ENCODE assay signal across 9 cellular contexts in the genomic region with DNA sequence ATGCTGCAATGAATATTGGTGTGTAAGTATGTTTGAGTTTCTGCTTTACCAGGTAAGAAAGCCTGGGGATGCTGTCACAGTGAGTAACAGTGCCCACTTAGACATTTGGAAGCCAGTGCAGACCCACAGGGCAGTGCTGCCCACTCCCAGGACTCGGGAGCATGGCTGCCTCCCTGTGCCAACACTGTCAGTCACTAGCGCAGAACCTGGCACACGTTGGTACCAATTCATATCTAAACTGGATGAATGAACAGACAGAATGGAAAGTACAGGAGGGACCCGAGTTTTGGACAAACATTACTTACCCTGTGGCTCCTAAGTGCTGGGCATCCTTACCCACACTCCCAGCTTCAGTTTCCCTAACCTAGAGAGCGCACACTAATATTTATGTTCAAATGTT. TPM values are rescaled to one million over a fixed set of nuclear protein-coding genes. Genes with fewer than 3 reads are reported as not detected.
A peak's percentile ranks its signal among the peaks of the same experiment; 100 is the strongest.
DNase-seq lines count a peak whose midpoint lies in the region; ATAC-seq and TF ChIP-seq lines count a peak whose summit lies in the region.
"Had no signal": no experiment of that assay in that cellular context is flagged by ENCODE, and none has a peak within 500 bp of the region (broad histone marks: within the 10 kb centered on the region; RNA-seq: fewer than 3 reads in every experiment).

No MANE protein-coding gene starts in this region.

- peak overlapping the region; percentile 68 for H2BK120ac ChIP-seq in neuronal stem cell (ENCODE audit: low read depth, low read length)

- H3K4me1 ChIP-seq in Peyer's patch: peaks cover 0 to 19% (median 2%) of the 10 kb centered on the region in 4 donors
- peaks cover 15% of the 10 kb centered on the region in 2 donors for H3K4me1 ChIP-seq in neuronal stem cell (ENCODE audit: control insufficient read depth in 2 of 2, insufficient read depth in 1 of 2, low read depth in 1 of 2, low read length in 2 of 2)

- no peak overlapping the region for H2BK12ac ChIP-seq in neuronal stem cell (ENCODE audit: low read length)

- H3K4me3 Mint-ChIP-seq in endothelial cell (ENCODE audit: unreplicated experiment): peak overlapping the region; percentile 60

- TF ChIP-seq POLR2A in Peyer's patch (IDR thresholded peaks at IDR 0.05): no peak

- H3K27ac Mint-ChIP-seq in endothelial cell (ENCODE audit: unreplicated experiment): no peak overlapping the region

- H3K27ac ChIP-seq in 22Rv1 (peak overlapping the region; percentile 86), Peyer's patch (peak overlapping the region; percentile 78 to 97 (median 93)), neuronal stem cell (replicated peaks; ENCODE audit: low read length) (no peak overlapping the region)

- H2AFZ ChIP-seq in neuronal stem cell (ENCODE audit: low read length): no peak overlapping the region

- DNase-seq in Peyer's patch: no peak
- DNase-seq in endothelial cell (ENCODE audit: low spot score): no peak
- DNase-seq in neuronal stem cell (ENCODE audit: low spot score): no peak
- DNase-seq in NCI-H226: no peak
- DNase-seq in activated gamma-delta T cell treated with Interleukin-2 at 50 U/mL for 16 hours: no peak
- DNase-seq: NCI-H526 treated with DMSO at 0.1 percent for 48 hours had no signal

- H2BK15ac ChIP-seq in neuronal stem cell (ENCODE audit: low read length): no peak overlapping the region

- TF ChIP-seq CTCF in 22Rv1 (IDR thresholded peaks at IDR 0.05) (no peak), Peyer's patch (IDR thresholded peaks at IDR 0.05) (no peak), endothelial cell (IDR thresholded peaks at IDR 0.05; ENCODE audit: unreplicated experiment) (no peak)

- no peak overlapping the region for H3K4me2 ChIP-seq in neuronal stem cell (ENCODE audit: insufficient read depth, low read length, poor library complexity, severe bottlenecking)

- no peak overlapping the region for H3K14ac ChIP-seq in neuronal stem cell (ENCODE audit: low read length)

- H4K8ac ChIP-seq in neuronal stem cell (ENCODE audit: low read depth, low read length): no peak overlapping the region

- ATAC-seq in GM18858 (IDR thresholded peaks at IDR 0.05; ENCODE audit: unreplicated experiment): no peak
- no peak for ATAC-seq in GM18868 (IDR thresholded peaks at IDR 0.05; ENCODE audit: unreplicated experiment)

- H2AK5ac ChIP-seq in neuronal stem cell (ENCODE audit: low read depth, low read length): no peak overlapping the region

- peaks cover 13% of the 10 kb centered on the region for H3K27me3 Mint-ChIP-seq in endothelial cell (ENCODE audit: unreplicated experiment)

- H4K91ac ChIP-seq in neuronal stem cell (ENCODE audit: low read depth, low read length, poor library complexity): no peak overlapping the region

- peaks cover 3% of the 10 kb centered on the region for H3K4me1 Mint-ChIP-seq in endothelial cell (ENCODE audit: unreplicated experiment)

- H3K27me3 ChIP-seq in Peyer's patch: no peaks in the 10 kb centered on the region
- peaks cover 26 to 89% (median 48%) of the 10 kb centered on the region in 3 experiments for H3K27me3 ChIP-seq in neuronal stem cell (ENCODE audit: control insufficient read depth in 3 of 3, insufficient read depth in 3 of 3, low read depth in 1 of 3, low read length in 3 of 3)

- peaks cover 3% of the 10 kb centered on the region for H3K36me3 Mint-ChIP-seq in endothelial cell (ENCODE audit: low read depth, unreplicated experiment)

- H3K23ac ChIP-seq in neuronal stem cell (ENCODE audit: low read depth, low read length, poor library complexity): no peak overlapping the region

- H3K9ac ChIP-seq in neuronal stem cell (ENCODE audit: low read depth, low read length, poor library complexity): no peak overlapping the region

- H3K36me3 ChIP-seq in Peyer's patch: no peaks in the 10 kb centered on the region
- no peaks in the 10 kb centered on the region for H3K36me3 ChIP-seq in neuronal stem cell (replicated peaks in 1 of 2; ENCODE audit: control insufficient read depth in 2 of 2, insufficient read depth in 2 of 2, low read length in 2 of 2)

- H3K4ac ChIP-seq in neuronal stem cell (ENCODE audit: low read length): no peak overlapping the region

- H3K79me1 ChIP-seq in neuronal stem cell (ENCODE audit: low read depth, low read length): no peaks in the 10 kb centered on the region

- H3K4me3 ChIP-seq in Peyer's patch (peak overlapping the region in 2 of 4 donors; percentile 74 to 90), neuronal stem cell (ENCODE audit: low read length in 2 of 2) (no peak overlapping the region)

- no CpG with 5 or more reads among the region's 5 CpGs for WGBS in neuronal stem cell (ENCODE audit: extremely low coverage in 2 of 2, insufficient read length in 2 of 2, insufficient replicate concordance in 1 of 2), 2 donors

- H2BK5ac ChIP-seq in neuronal stem cell (ENCODE audit: low read length): no peak overlapping the region

- no peaks in the 10 kb centered on the region for H3K9me3 Mint-ChIP-seq in endothelial cell (ENCODE audit: unreplicated experiment)

- H3K9me3 ChIP-seq in Peyer's patch (no peaks in the 10 kb centered on the region), neuronal stem cell (replicated peaks in 1 of 2; ENCODE audit: control insufficient read depth in 2 of 2, insufficient read depth in 1 of 2, low read depth in 1 of 2, low read length in 2 of 2) (no peaks in the 10 kb centered on the region)

- no peak overlapping the region for H3K18ac ChIP-seq in neuronal stem cell (ENCODE audit: low read length)

RNA-seq across cellular contexts. Expression of a gene that starts 1.6 kb away (rescaled TPM):
- total RNA-seq in Peyer's patch (10 to 100 TPM; 22.4 to 35.1 (median 30.3) TPM), endothelial cell (ENCODE audit: unreplicated experiment) (1.1 TPM)
- polyA plus RNA-seq in neuronal stem cell (2013, experiment 1 of 2): 0.17 TPM
- 0.33 TPM for polyA plus RNA-seq in neuronal stem cell (2013, experiment 2 of 2)

RNA-seq across cellular contexts. Expression of a gene that starts 18.1 kb away (rescaled TPM):
- 10 to 100 TPM in 3 of 4 donors, 1 to 10 TPM in 1; 4.4 to 14.9 (median 11.0) TPM for total RNA-seq in Peyer's patch
- 10.6 TPM for total RNA-seq in endothelial cell (ENCODE audit: unreplicated experiment)
- polyA plus RNA-seq in neuronal stem cell (2013, experiment 1 of 2): 2.6 TPM
- 2.8 TPM for polyA plus RNA-seq in neuronal stem cell (2013, experiment 2 of 2)

Comparison
In these comparisons a context has a peak if more than half of its experiments do, and no peak if none do; other contexts are left out.
1. RNA of a gene that starts 1.6 kb away (total RNA-seq): 22.4 to 35.1 TPM in Peyer's patch; 1.1 TPM in endothelial cell (single experiment); every median in the first group is over 10 times any median in the second.